Comparison of ENCODE assay signal across 17 cellular contexts in the genomic region with DNA sequence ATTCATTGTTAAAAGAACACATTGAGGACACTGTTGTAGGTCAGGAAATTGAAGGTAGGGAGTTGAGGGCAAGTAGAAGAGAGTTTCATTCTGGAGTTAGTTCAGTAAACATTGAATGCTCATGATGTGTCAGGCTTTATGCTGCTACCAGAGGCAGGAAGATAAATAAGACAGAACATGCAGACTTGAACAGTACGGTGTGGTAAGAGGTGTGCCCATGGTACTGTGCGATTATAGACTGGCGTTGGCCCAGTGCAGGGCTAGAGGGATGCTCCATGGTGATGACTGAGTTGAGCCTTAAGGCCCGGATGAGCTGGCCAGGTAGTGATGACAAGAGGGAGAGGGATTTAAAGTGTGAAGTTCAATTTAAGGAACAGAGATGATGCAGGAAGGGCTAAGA.
"Had no signal": no experiment of that assay in that cellular context is flagged by ENCODE, and none has a peak within 500 bp of the region (broad histone marks: within the 10 kb centered on the region; RNA-seq: fewer than 3 reads in every experiment).

No MANE protein-coding gene starts in this region.

- H3K9me3 ChIP-seq: lower lobe of right lung, neutrophil, pancreas, spleen, tibial nerve, uterus had no signal

- H3K36me3 ChIP-seq: lower lobe of right lung, neutrophil, pancreas, spleen, tibial nerve, uterus had no signal

- H3K4me3 Mint-ChIP-seq: activated CD4-positive, alpha-beta T cell treated with anti-CD3 and anti-CD28 coated beads, Interleukin-2, amount 10 ng/mL, durations not matched to agents 24 days and 14 days; activated CD8-positive, alpha-beta T cell treated with anti-CD3 and anti-CD28 coated beads for 36 hours; activated T-helper 17 cell treated with anti-CD3 and anti-CD28 coated beads, Interleukin-2, amount 50 U/mL, for 72 hours; dendritic cell treated with granulocyte-macrophage colony-stimulating factor and Interleukin-4, amounts not matched to agents 40 ng/mL and 50 ng/mL, for 4 days; natural killer cell treated with Interleukin-12 subunit alpha and Interleukin-12 subunit beta and Interleukin-15 and Interleukin-18, amount 100 ng/mL, for 72 hours; stimulated activated naive B cell treated with anti-CD40 and anti-IgM and Interleukin-4, amounts not matched to agents 10 μg/mL and 1 μg/mL and 100 μg/mL, for 72 hours had no signal

- DNase-seq: activated CD4-positive, alpha-beta T cell treated with anti-CD3 and anti-CD28 coated beads, Interleukin-2, amount 10 ng/mL, durations not matched to agents 24 days and 14 days; activated CD8-positive, alpha-beta T cell treated with anti-CD3 and anti-CD28 coated beads for 36 hours; activated naive CD4-positive, alpha-beta T cell treated with Interleukin-2 at 50 U/mL for 16 hours; activated T-cell treated with anti-CD3 and anti-CD28 coated beads, Interleukin-2, amount 50 U/mL, for 1 hour; effector CD8-positive, alpha-beta T cell; foreskin fibroblast; islet precursor cell; lower lobe of right lung; pancreas; spleen; stimulated activated naive B cell treated with anti-CD40 and anti-IgM and Interleukin-4, amounts not matched to agents 10 μg/mL and 1 μg/mL and 100 μg/mL, for 72 hours; uterus had no signal

- H3K27me3 Mint-ChIP-seq: activated CD8-positive, alpha-beta T cell treated with anti-CD3 and anti-CD28 coated beads for 36 hours; activated T-helper 17 cell treated with anti-CD3 and anti-CD28 coated beads, Interleukin-2, amount 50 U/mL, for 72 hours; dendritic cell treated with granulocyte-macrophage colony-stimulating factor and Interleukin-4, amounts not matched to agents 40 ng/mL and 50 ng/mL, for 4 days had no signal

- H3K9me3 Mint-ChIP-seq: activated CD4-positive, alpha-beta T cell treated with anti-CD3 and anti-CD28 coated beads, Interleukin-2, amount 10 ng/mL, durations not matched to agents 24 days and 14 days; activated CD8-positive, alpha-beta T cell treated with anti-CD3 and anti-CD28 coated beads for 36 hours; activated T-helper 17 cell treated with anti-CD3 and anti-CD28 coated beads, Interleukin-2, amount 50 U/mL, for 72 hours; dendritic cell treated with granulocyte-macrophage colony-stimulating factor and Interleukin-4, amounts not matched to agents 40 ng/mL and 50 ng/mL, for 4 days; natural killer cell treated with Interleukin-12 subunit alpha and Interleukin-12 subunit beta and Interleukin-15 and Interleukin-18, amount 100 ng/mL, for 72 hours; stimulated activated naive B cell treated with anti-CD40 and anti-IgM and Interleukin-4, amounts not matched to agents 10 μg/mL and 1 μg/mL and 100 μg/mL, for 72 hours had no signal

- H3K27me3 ChIP-seq: pancreas, spleen, tibial nerve, uterus had no signal

- H3K36me3 Mint-ChIP-seq: natural killer cell treated with Interleukin-12 subunit alpha and Interleukin-12 subunit beta and Interleukin-15 and Interleukin-18, amount 100 ng/mL, for 72 hours; stimulated activated naive B cell treated with anti-CD40 and anti-IgM and Interleukin-4, amounts not matched to agents 10 μg/mL and 1 μg/mL and 100 μg/mL, for 72 hours had no signal

- FAIRE-seq: pancreas had no signal

- H3K4me1 ChIP-seq: uterus had no signal

- H3K27ac Mint-ChIP-seq: activated CD4-positive, alpha-beta T cell treated with anti-CD3 and anti-CD28 coated beads, Interleukin-2, amount 10 ng/mL, durations not matched to agents 24 days and 14 days; activated CD8-positive, alpha-beta T cell treated with anti-CD3 and anti-CD28 coated beads for 36 hours; activated T-helper 17 cell treated with anti-CD3 and anti-CD28 coated beads, Interleukin-2, amount 50 U/mL, for 72 hours; dendritic cell treated with granulocyte-macrophage colony-stimulating factor and Interleukin-4, amounts not matched to agents 40 ng/mL and 50 ng/mL, for 4 days; natural killer cell treated with Interleukin-12 subunit alpha and Interleukin-12 subunit beta and Interleukin-15 and Interleukin-18, amount 100 ng/mL, for 72 hours; stimulated activated naive B cell treated with anti-CD40 and anti-IgM and Interleukin-4, amounts not matched to agents 10 μg/mL and 1 μg/mL and 100 μg/mL, for 72 hours had no signal

- H3K27ac ChIP-seq: lower lobe of right lung, neutrophil, pancreas, spleen, tibial nerve, uterus had no signal

- ATAC-seq: activated CD8-positive, alpha-beta T cell treated with anti-CD3 and anti-CD28 coated beads for 36 hours; activated T-helper 17 cell treated with anti-CD3 and anti-CD28 coated beads, Interleukin-2, amount 50 U/mL, for 72 hours; lower lobe of right lung; stimulated activated naive B cell treated with anti-CD40 and anti-IgM and Interleukin-4, amounts not matched to agents 10 μg/mL and 1 μg/mL and 100 μg/mL, for 72 hours had no signal

- H3K4me1 Mint-ChIP-seq: activated CD4-positive, alpha-beta T cell treated with anti-CD3 and anti-CD28 coated beads, Interleukin-2, amount 10 ng/mL, durations not matched to agents 24 days and 14 days had no signal

- H3K4me3 ChIP-seq: lower lobe of right lung, pancreas, spleen, tibial nerve, uterus had no signal
